ENCODE assay signal across 1 cellular context in the genomic region with DNA sequence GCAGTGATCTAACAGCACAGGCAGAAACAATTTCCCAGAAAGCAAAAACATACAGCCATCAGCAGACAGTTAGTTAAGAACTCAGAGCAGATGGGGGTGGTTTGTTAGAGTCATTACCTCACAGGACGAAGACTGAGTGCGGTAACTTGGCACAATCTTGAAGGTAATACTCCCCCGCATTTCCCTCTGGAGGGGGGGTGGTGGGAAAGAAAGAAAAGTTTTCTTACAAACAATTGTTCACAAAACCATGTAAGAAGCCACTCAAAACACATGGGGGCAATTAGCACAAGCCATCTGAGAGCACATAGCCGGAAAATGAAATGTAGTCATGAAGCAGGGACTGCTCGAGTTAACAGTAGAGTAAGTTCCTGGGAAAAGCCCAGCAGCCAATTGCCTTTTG.
TF ChIP-seq lines count a peak whose summit lies in the region.

No MANE protein-coding gene starts in this region.

TF ChIP-seq in HEK293, 187 proteins besides CTCF, POLR2A, EP300 and RAD21 (continued from another document and continues in another):
- TF ChIP-seq, protein P1, sequence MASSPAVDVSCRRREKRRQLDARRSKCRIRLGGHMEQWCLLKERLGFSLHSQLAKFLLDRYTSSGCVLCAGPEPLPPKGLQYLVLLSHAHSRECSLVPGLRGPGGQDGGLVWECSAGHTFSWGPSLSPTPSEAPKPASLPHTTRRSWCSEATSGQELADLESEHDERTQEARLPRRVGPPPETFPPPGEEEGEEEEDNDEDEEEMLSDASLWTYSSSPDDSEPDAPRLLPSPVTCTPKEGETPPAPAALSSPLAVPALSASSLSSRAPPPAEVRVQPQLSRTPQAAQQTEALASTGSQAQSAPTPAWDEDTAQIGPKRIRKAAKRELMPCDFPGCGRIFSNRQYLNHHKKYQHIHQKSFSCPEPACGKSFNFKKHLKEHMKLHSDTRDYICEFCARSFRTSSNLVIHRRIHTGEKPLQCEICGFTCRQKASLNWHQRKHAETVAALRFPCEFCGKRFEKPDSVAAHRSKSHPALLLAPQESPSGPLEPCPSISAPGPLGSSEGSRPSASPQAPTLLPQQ (tag by site-specific recombination; IDR thresholded peaks at IDR 0.05), result no peak
- TF ChIP-seq ZNF624 (tag by site-specific recombination; IDR thresholded peaks at IDR 0.05) (no peak), ZNF174 (tag by site-specific recombination; IDR thresholded peaks at IDR 0.05) (no peak), BCL11A (tag by site-specific recombination; IDR thresholded peaks at IDR 0.05; ENCODE audit: low read depth) (no peak), ZNF629 (tag by site-specific recombination; IDR thresholded peaks at IDR 0.05) (peak; percentile 59), ZNF169 (tag by site-specific recombination; IDR thresholded peaks at IDR 0.05) (no peak), REPIN1 (tag by site-specific recombination; IDR thresholded peaks at IDR 0.05; ENCODE audit: low read depth) (no peak), ZNF335 (tag by site-specific recombination; conservative IDR thresholded peaks at IDR 0.05) (no peak), MZF1 (tag by site-specific recombination; IDR thresholded peaks at IDR 0.05; ENCODE audit: borderline replicate concordance) (no peak), MYNN (tag by site-specific recombination; IDR thresholded peaks at IDR 0.05; ENCODE audit: borderline replicate concordance) (no peak), BCL11B (tag by site-specific recombination; IDR thresholded peaks at IDR 0.05; ENCODE audit: low read depth) (no peak), RBAK (tag by site-specific recombination; IDR thresholded peaks at IDR 0.05) (no peak), ZNF600 (tag by site-specific recombination; IDR thresholded peaks at IDR 0.05) (0 out of 2 replicates have a peak, but pooled peaks have one; percentile 13), HOXA7 (CRISPR knock-in tag; IDR thresholded peaks at IDR 0.05; ENCODE audit: borderline replicate concordance) (no peak), ZNF837 (tag by site-specific recombination; IDR thresholded peaks at IDR 0.05) (no peak), ZNF37A (tag by site-specific recombination; IDR thresholded peaks at IDR 0.05) (no peak), ZNF658 (tag by site-specific recombination; IDR thresholded peaks at IDR 0.05) (no peak), ZNF274 (IDR thresholded peaks at IDR 0.05; ENCODE audit: low read length) (no peak), ZNF274 (tag by site-specific recombination; IDR thresholded peaks at IDR 0.05; ENCODE audit: borderline replicate concordance) (no peak), GLIS1 (tag by site-specific recombination; IDR thresholded peaks at IDR 0.05) (peak; percentile 61), ZNF548 (tag by site-specific recombination; IDR thresholded peaks at IDR 0.05) (no peak), ZIC2 (tag by site-specific recombination; IDR thresholded peaks at IDR 0.05) (no peak), ZNF132 (tag by site-specific recombination; IDR thresholded peaks at IDR 0.05; ENCODE audit: borderline replicate concordance) (no peak), KLF1 (tag by site-specific recombination; IDR thresholded peaks at IDR 0.05) (no peak), ZNF76 (tag by site-specific recombination; IDR thresholded peaks at IDR 0.05; ENCODE audit: borderline replicate concordance, low read depth) (no peak), FEZF1 (tag by site-specific recombination; IDR thresholded peaks at IDR 0.05) (no peak), ZNF138 (tag by site-specific recombination; IDR thresholded peaks at IDR 0.05; ENCODE audit: borderline replicate concordance) (no peak), ZNF660 (tag by site-specific recombination; IDR thresholded peaks at IDR 0.05) (no peak), ZNF48 (tag by site-specific recombination; IDR thresholded peaks at IDR 0.05) (no peak), ZNF221 (tag by site-specific recombination; IDR thresholded peaks at IDR 0.05; ENCODE audit: borderline replicate concordance) (no peak), ZNF341 (tag by site-specific recombination; IDR thresholded peaks at IDR 0.05; ENCODE audit: low read depth) (no peak), ZNF114 (tag by site-specific recombination; IDR thresholded peaks at IDR 0.05) (no peak), ZBTB17 (tag by site-specific recombination; IDR thresholded peaks at IDR 0.05) (peak; percentile 50; the same call in 1 of the 2 replicates), ZNF530 (tag by site-specific recombination; IDR thresholded peaks at IDR 0.05; ENCODE audit: low read depth) (no peak), ZNF521 (tag by site-specific recombination; IDR thresholded peaks at IDR 0.05) (no peak), SP7 (tag by site-specific recombination; IDR thresholded peaks at IDR 0.05) (no peak), ZNF792 (tag by site-specific recombination; IDR thresholded peaks at IDR 0.05) (no peak), ZNF350 (tag by site-specific recombination; IDR thresholded peaks at IDR 0.05) (no peak)
- TF ChIP-seq, protein P2, sequence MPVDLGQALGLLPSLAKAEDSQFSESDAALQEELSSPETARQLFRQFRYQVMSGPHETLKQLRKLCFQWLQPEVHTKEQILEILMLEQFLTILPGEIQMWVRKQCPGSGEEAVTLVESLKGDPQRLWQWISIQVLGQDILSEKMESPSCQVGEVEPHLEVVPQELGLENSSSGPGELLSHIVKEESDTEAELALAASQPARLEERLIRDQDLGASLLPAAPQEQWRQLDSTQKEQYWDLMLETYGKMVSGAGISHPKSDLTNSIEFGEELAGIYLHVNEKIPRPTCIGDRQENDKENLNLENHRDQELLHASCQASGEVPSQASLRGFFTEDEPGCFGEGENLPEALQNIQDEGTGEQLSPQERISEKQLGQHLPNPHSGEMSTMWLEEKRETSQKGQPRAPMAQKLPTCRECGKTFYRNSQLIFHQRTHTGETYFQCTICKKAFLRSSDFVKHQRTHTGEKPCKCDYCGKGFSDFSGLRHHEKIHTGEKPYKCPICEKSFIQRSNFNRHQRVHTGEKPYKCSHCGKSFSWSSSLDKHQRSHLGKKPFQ (tag by site-specific recombination; IDR thresholded peaks at IDR 0.05), result no peak
- TF ChIP-seq, protein P3, sequence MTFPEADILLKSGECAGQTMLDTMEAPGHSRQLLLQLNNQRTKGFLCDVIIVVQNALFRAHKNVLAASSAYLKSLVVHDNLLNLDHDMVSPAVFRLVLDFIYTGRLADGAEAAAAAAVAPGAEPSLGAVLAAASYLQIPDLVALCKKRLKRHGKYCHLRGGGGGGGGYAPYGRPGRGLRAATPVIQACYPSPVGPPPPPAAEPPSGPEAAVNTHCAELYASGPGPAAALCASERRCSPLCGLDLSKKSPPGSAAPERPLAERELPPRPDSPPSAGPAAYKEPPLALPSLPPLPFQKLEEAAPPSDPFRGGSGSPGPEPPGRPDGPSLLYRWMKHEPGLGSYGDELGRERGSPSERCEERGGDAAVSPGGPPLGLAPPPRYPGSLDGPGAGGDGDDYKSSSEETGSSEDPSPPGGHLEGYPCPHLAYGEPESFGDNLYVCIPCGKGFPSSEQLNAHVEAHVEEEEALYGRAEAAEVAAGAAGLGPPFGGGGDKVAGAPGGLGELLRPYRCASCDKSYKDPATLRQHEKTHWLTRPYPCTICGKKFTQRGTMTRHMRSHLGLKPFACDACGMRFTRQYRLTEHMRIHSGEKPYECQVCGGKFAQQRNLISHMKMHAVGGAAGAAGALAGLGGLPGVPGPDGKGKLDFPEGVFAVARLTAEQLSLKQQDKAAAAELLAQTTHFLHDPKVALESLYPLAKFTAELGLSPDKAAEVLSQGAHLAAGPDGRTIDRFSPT (tag by site-specific recombination; IDR thresholded peaks at IDR 0.05), result no peak
- TF ChIP-seq, protein P4, sequence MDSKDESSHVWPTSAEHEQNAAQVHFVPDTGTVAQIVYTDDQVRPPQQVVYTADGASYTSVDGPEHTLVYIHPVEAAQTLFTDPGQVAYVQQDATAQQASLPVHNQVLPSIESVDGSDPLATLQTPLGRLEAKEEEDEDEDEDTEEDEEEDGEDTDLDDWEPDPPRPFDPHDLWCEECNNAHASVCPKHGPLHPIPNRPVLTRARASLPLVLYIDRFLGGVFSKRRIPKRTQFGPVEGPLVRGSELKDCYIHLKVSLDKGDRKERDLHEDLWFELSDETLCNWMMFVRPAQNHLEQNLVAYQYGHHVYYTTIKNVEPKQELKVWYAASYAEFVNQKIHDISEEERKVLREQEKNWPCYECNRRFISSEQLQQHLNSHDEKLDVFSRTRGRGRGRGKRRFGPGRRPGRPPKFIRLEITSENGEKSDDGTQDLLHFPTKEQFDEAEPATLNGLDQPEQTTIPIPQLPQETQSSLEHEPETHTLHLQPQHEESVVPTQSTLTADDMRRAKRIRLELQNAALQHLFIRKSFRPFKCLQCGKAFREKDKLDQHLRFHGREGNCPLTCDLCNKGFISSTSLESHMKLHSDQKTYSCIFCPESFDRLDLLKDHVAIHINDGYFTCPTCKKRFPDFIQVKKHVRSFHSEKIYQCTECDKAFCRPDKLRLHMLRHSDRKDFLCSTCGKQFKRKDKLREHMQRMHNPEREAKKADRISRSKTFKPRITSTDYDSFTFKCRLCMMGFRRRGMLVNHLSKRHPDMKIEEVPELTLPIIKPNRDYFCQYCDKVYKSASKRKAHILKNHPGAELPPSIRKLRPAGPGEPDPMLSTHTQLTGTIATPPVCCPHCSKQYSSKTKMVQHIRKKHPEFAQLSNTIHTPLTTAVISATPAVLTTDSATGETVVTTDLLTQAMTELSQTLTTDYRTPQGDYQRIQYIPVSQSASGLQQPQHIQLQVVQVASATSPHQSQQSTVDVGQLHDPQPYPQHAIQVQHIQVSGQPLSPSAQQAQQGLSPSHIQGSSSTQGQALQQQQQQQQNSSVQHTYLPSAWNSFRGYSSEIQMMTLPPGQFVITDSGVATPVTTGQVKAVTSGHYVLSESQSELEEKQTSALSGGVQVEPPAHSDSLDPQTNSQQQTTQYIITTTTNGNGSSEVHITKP (tag by site-specific recombination; IDR thresholded peaks at IDR 0.05), result 0 out of 2 replicates have a peak, but pooled peaks have one; percentile 22
- TF ChIP-seq, protein P5, sequence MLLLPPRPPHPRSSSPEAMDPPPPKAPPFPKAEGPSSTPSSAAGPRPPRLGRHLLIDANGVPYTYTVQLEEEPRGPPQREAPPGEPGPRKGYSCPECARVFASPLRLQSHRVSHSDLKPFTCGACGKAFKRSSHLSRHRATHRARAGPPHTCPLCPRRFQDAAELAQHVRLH (tag by site-specific recombination; IDR thresholded peaks at IDR 0.05), result no peak
- TF ChIP-seq, protein P6, sequence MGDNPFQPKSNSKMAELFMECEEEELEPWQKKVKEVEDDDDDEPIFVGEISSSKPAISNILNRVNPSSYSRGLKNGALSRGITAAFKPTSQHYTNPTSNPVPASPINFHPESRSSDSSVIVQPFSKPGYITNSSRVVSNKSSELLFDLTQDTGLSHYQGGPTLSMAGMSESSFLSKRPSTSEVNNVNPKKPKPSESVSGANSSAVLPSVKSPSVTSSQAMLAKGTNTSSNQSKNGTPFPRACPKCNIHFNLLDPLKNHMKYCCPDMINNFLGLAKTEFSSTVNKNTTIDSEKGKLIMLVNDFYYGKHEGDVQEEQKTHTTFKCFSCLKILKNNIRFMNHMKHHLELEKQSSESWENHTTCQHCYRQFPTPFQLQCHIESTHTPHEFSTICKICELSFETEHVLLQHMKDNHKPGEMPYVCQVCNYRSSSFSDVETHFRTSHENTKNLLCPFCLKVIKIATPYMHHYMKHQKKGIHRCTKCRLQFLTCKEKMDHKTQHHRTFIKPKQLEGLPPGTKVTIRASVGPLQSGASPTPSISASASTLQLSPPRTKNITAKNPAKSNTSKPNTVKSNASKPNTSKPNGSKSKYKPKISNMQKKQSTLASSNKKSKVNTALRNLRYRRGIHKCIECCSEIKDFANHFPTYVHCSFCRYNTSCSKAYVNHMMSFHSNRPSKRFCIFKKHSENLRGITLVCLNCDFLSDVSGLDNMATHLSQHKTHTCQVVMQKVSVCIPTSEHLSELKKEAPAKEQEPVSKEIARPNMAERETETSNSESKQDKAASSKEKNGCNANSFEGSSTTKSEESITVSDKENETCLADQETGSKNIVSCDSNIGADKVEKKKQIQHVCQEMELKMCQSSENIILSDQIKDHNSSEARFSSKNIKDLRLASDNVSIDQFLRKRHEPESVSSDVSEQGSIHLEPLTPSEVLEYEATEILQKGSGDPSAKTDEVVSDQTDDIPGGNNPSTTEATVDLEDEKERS (tag by site-specific recombination; IDR thresholded peaks at IDR 0.05), result no peak
- TF ChIP-seq, protein P7, sequence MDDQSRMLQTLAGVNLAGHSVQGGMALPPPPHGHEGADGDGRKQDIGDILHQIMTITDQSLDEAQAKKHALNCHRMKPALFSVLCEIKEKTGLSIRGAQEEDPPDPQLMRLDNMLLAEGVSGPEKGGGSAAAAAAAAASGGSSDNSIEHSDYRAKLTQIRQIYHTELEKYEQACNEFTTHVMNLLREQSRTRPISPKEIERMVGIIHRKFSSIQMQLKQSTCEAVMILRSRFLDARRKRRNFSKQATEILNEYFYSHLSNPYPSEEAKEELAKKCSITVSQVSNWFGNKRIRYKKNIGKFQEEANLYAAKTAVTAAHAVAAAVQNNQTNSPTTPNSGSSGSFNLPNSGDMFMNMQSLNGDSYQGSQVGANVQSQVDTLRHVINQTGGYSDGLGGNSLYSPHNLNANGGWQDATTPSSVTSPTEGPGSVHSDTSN (CRISPR knock-in tag; IDR thresholded peaks at IDR 0.05), result no peak
- TF ChIP-seq, protein P8, sequence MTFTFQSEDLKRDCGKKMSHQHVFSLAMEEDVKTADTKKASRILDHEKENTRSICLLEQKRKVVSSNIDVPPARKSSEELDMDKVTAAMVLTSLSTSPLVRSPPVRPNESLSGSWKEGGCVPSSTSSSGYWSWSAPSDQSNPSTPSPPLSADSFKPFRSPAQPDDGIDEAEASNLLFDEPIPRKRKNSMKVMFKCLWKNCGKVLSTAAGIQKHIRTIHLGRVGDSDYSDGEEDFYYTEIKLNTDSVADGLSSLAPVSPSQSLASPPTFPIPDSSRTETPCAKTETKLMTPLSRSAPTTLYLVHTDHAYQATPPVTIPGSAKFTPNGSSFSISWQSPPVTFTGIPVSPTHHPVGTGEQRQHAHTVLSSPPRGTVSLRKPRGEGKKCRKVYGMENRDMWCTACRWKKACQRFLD (tag by site-specific recombination; IDR thresholded peaks at IDR 0.05), result no peak
- TF ChIP-seq, protein P9, sequence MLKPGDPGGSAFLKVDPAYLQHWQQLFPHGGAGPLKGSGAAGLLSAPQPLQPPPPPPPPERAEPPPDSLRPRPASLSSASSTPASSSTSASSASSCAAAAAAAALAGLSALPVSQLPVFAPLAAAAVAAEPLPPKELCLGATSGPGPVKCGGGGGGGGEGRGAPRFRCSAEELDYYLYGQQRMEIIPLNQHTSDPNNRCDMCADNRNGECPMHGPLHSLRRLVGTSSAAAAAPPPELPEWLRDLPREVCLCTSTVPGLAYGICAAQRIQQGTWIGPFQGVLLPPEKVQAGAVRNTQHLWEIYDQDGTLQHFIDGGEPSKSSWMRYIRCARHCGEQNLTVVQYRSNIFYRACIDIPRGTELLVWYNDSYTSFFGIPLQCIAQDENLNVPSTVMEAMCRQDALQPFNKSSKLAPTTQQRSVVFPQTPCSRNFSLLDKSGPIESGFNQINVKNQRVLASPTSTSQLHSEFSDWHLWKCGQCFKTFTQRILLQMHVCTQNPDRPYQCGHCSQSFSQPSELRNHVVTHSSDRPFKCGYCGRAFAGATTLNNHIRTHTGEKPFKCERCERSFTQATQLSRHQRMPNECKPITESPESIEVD (tag by site-specific recombination; IDR thresholded peaks at IDR 0.05), result peak; percentile 30
- TF ChIP-seq, protein P10, sequence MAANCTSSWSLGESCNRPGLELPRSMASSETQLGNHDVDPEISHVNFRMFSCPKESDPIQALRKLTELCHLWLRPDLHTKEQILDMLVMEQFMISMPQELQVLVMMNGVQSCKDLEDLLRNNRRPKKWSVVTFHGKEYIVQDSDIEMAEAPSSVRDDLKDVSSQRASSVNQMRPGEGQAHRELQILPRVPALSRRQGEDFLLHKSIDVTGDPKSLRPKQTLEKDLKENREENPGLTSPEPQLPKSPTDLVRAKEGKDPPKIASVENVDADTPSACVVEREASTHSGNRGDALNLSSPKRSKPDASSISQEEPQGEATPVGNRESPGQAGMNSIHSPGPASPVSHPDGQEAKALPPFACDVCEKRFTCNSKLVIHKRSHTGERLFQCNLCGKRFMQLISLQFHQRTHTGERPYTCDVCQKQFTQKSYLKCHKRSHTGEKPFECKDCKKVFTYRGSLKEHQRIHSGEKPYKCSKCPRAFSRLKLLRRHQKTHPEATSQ (tag by site-specific recombination; IDR thresholded peaks at IDR 0.05), result no peak
